In the genomic region with DNA sequence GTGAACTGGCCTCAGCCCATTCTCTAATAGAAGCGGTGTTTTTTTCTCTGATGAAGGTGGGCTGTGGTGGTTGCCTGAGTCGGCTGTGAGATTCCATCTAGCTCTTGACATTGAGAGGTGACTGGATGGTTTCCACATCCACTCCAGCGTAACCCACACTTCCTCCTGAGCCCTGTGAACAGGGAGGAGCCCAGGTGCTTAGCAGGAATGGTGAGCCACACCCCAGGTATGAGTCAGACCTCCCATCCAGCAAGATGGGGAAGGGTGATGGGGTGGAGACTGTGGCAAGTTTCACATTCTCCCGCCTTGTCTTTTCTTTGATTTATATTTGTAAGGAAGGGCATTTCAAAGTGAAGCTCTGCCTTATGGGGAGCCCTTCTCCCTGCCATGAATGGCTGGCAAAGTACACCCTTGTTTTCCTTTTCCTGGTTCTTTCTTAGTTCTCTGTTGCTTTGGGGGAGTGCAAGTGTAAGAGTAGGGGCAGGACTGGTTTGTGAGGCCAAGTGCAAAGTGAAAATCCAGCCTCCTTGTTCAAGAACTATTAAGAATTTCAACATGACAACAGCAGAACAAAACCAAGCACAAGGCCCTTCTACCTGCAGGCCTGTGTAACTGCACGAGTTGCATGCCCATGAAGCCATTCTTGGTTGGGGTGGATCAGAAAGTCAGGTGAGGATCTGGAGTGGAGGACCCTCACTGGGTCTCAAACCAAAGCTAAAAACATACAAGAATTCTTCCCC, we compare ENCODE assay signal across 16 cellular contexts. TPM values are rescaled to one million over a fixed set of nuclear protein-coding genes. Genes with fewer than 3 reads are reported as not detected.
DNase-seq lines count a peak whose midpoint lies in the region; FAIRE-seq and TF ChIP-seq lines count a peak whose summit lies in the region.
"Had no signal": no experiment of that assay in that cellular context is flagged by ENCODE, and none has a peak within 500 bp of the region (broad histone marks: within the 10 kb centered on the region; RNA-seq: fewer than 3 reads in every experiment).

No MANE protein-coding gene starts in this region.

- DNase-seq in NCI-H748 (lab: John Stamatoyannopoulos, UW; ENCODE audit: unreplicated experiment) = peak; percentile 1
- DNase-seq in NCI-H748 treated with DMSO at 0.1 percent for 48 hours (lab: John Stamatoyannopoulos, UW) = no peak
- peak; percentile 72 for DNase-seq in HT1080 (ENCODE audit: low read depth)
- DNase-seq in small intestine = peak; percentile 95
- DNase-seq in foreskin fibroblast = no peak
- DNase-seq in uterus = no peak
- DNase-seq in kidney glomerular epithelial cell (lab: John Stamatoyannopoulos, UW) = no peak
- DNase-seq: activated naive CD8-positive, alpha-beta T cell treated with anti-CD3 and anti-CD28 coated beads, Interleukin-2, amount 10 ng/mL, durations not matched to agents 7 days and 5 days; activated T-cell treated with anti-CD3 and anti-CD28 coated beads for 4 hours; MM.1S; NCI-H2171; right cardiac atrium; stimulated activated naive CD4-positive, alpha-beta T cell; SW 1271 had no signal

- no peak overlapping the region for H3K4me3 ChIP-seq in esophagus (ENCODE audit: low read depth in 1 of 2, low read length in 2 of 2)
- no peak overlapping the region for H3K4me3 ChIP-seq in small intestine (ENCODE audit: low read depth in 1 of 2, low read length in 2 of 2)
- no peak overlapping the region for H3K4me3 ChIP-seq in foreskin fibroblast (ENCODE audit: low read depth in 1 of 2, low read length in 2 of 2)
- no peak overlapping the region for H3K4me3 ChIP-seq in uterus

- no peak for FAIRE-seq in small intestine (lab: Jason Lieb, UNC)
- FAIRE-seq: endometrium had no signal

- WGBS in esophagus, 2 donors = 58 to 60% methylated on average over 5 of the region's 5 CpGs
- 51 to 64% (median 54%) methylated on average over 5 of the region's 5 CpGs for WGBS in small intestine, 3 donors

- intact Hi-C loops in uterus (cut with DNase I; ENCODE audit: low total_unique reads) = no loop called here

- no peak for TF ChIP-seq POLR2A in uterus (IDR thresholded peaks at IDR 0.05)

- peak overlapping the region; percentile 87 to 91 for H3K27ac ChIP-seq in esophagus (ENCODE audit: low read depth in 2 of 2, low read length in 1 of 2)
- no peak overlapping the region for H3K27ac ChIP-seq in small intestine (ENCODE audit: low read depth in 1 of 2, low read length in 1 of 2)
- no peak overlapping the region for H3K27ac ChIP-seq in uterus

- H3K4me1 ChIP-seq in esophagus (ENCODE audit: control insufficient read depth in 2 of 2, insufficient read depth in 2 of 2, low read length in 1 of 2) (no peaks in the 10 kb centered on the region), small intestine (ENCODE audit: control insufficient read depth in 2 of 2, insufficient read depth in 1 of 2, low read depth in 1 of 2, low read length in 1 of 2) (no peaks in the 10 kb centered on the region), uterus (no peaks in the 10 kb centered on the region)

- H3K36me3 ChIP-seq in esophagus (ENCODE audit: control insufficient read depth in 2 of 2, insufficient read depth in 2 of 2, low read length in 1 of 2) (no peaks in the 10 kb centered on the region), small intestine (ENCODE audit: control insufficient read depth in 2 of 2, insufficient read depth in 2 of 2, low read length in 2 of 2) (no peaks in the 10 kb centered on the region), uterus (no peaks in the 10 kb centered on the region)

- H3K9me3 ChIP-seq in esophagus (ENCODE audit: control insufficient read depth in 2 of 2, insufficient read depth in 1 of 2, low read depth in 1 of 2, low read length in 1 of 2) (no peaks in the 10 kb centered on the region), small intestine (ENCODE audit: control insufficient read depth, low read depth) (no peaks in the 10 kb centered on the region), uterus (no peaks in the 10 kb centered on the region)

- H3K27me3 ChIP-seq in esophagus (ENCODE audit: control insufficient read depth in 1 of 2, insufficient read depth in 2 of 2, low read length in 2 of 2) (no peaks in the 10 kb centered on the region), small intestine (ENCODE audit: control insufficient read depth in 2 of 2, insufficient read depth in 2 of 2, low read length in 2 of 2) (no peaks in the 10 kb centered on the region), uterus (no peaks in the 10 kb centered on the region)

- TF ChIP-seq CTCF in foreskin fibroblast (IDR thresholded peaks at IDR 0.05; ENCODE audit: low read depth, low read length) = no peak
- TF ChIP-seq CTCF in uterus (IDR thresholded peaks at IDR 0.05) = no peak

RNA-seq across cellular contexts. Expression of a gene that starts 4.6 kb away (rescaled TPM):
- total RNA-seq in HT1080 (2014; rRNA removed; shearing (Covaris generic)) = 0.24 and 0.27 TPM in 2 replicates
- 0.85 and 1.2 TPM in 2 replicates for polyA plus RNA-seq in HT1080 (2015; cell fraction: cytosol; rRNA removed)
- 0.12 and 0.26 TPM in 2 replicates for polyA plus RNA-seq in HT1080 (2015; cell fraction: nucleus; rRNA removed)
- polyA plus RNA-seq in esophagus = 10 to 100 TPM; 50.3 to 61.0 TPM
- 1 to 10 TPM in 1 of 3 donors, under 1 TPM in 2; 0.89 to 1.9 (median 1.00) TPM for polyA plus RNA-seq in small intestine
- 10 to 100 TPM in 1 of 4 donors, 1 to 10 TPM in 3; 7.7 to 29.4 (median 8.3) TPM for total RNA-seq in uterus

Comparison
In these comparisons a context has a peak if more than half of its experiments do, and no peak if none do; other contexts are left out.
1. DNase-seq: peak in NCI-H748 (single experiment), HT1080 (single experiment) and small intestine (single experiment); none in NCI-H748 treated with DMSO at 0.1 percent for 48 hours (single experiment), foreskin fibroblast (0 of 2), uterus (0 of 2) and kidney glomerular epithelial cell (single experiment).
2. H3K27ac ChIP-seq: peak in esophagus (2 of 2); none in small intestine (0 of 2) and uterus (0 of 2).